Comparison of ENCODE assay signal across 14 cellular contexts in genomic region chr10:52966904-52967303, GRCh38.
DNase-seq lines count a peak whose midpoint lies in the region; ATAC-seq and TF ChIP-seq lines count a peak whose summit lies in the region.
"Had no signal": no experiment of that assay in that cellular context is flagged by ENCODE, and none has a peak within 500 bp of the region (broad histone marks: within the 10 kb centered on the region; RNA-seq: fewer than 3 reads in every experiment).

No MANE protein-coding gene starts in this region.

- TF ChIP-seq CTCF in GM23338 (conservative IDR thresholded peaks at IDR 0.05; ENCODE audit: low read depth in 2 of 2) (no peak), OCI-LY3 (IDR thresholded peaks at IDR 0.05; ENCODE audit: low read depth, low read length) (no peak), hepatocyte (IDR thresholded peaks at IDR 0.05; ENCODE audit: poor library complexity) (no peak)

- no peak overlapping the region for H3K4me3 Mint-ChIP-seq in GM23338
- H3K4me3 Mint-ChIP-seq: CD14-positive monocyte; CD8-positive, alpha-beta T cell had no signal

- H4K20me1 ChIP-seq in GM23338 (replicated peaks; ENCODE audit: insufficient read depth) (no peaks in the 10 kb centered on the region), OCI-LY3 (ENCODE audit: insufficient read depth, low read length) (no peaks in the 10 kb centered on the region), hepatocyte (ENCODE audit: insufficient read depth, poor library complexity, severe bottlenecking) (no peaks in the 10 kb centered on the region)

- H3K4me1 ChIP-seq in GM23338 (ENCODE audit: insufficient read depth) (peaks cover 36% of the 10 kb centered on the region), OCI-LY3 (ENCODE audit: low read length) (peaks cover 29% of the 10 kb centered on the region), iPS-18a (ENCODE audit: control insufficient read depth, low read depth, low read length) (peaks cover 31% of the 10 kb centered on the region), hepatocyte (ENCODE audit: insufficient read depth) (peaks cover 14% of the 10 kb centered on the region)
- H3K4me1 ChIP-seq: A549 had no signal

- peaks cover 44% of the 10 kb centered on the region for H3K36me3 Mint-ChIP-seq in GM23338 (ENCODE audit: low read depth)
- H3K36me3 Mint-ChIP-seq: CD14-positive monocyte; CD8-positive, alpha-beta T cell had no signal

- H3K79me2 ChIP-seq in GM23338 (replicated peaks; ENCODE audit: insufficient read depth): no peaks in the 10 kb centered on the region
- H3K79me2 ChIP-seq in OCI-LY3 (ENCODE audit: low read length): no peaks in the 10 kb centered on the region
- no peaks in the 10 kb centered on the region for H3K79me2 ChIP-seq in hepatocyte

- no peaks in the 10 kb centered on the region; the same call in 1 of the 2 replicates for H3F3A ChIP-seq in GM23338 (replicated peaks; ENCODE audit: low read depth)

- H3K4me1 Mint-ChIP-seq in GM23338: peaks cover 40% of the 10 kb centered on the region

- peaks cover 7% of the 10 kb centered on the region for H3K27me3 Mint-ChIP-seq in GM23338 (ENCODE audit: insufficient read depth, low read depth, poor library complexity)

- H3K9ac ChIP-seq in OCI-LY3 (ENCODE audit: low read length) (no peak overlapping the region), iPS-18a (ENCODE audit: low read length) (no peak overlapping the region)
- H3K9ac ChIP-seq: KMS-11 had no signal

- peaks cover 20% of the 10 kb centered on the region for H3K9me3 Mint-ChIP-seq in GM23338
- H3K9me3 Mint-ChIP-seq: CD14-positive monocyte had no signal

- H3K27ac ChIP-seq in GM23338 (ENCODE audit: low read depth) (peak overlapping the region; percentile 85), OCI-LY3 (ENCODE audit: low read length) (no peak overlapping the region), iPS-18a (ENCODE audit: low read length) (peak overlapping the region; percentile 10), hepatocyte (no peak overlapping the region)
- H3K27ac ChIP-seq: A549, KMS-11 had no signal

- DNase-seq in GM23338 (ENCODE audit: low spot score): no peak
- no peak for DNase-seq in hepatocyte (ENCODE audit: low spot score)
- DNase-seq in foreskin melanocyte: no peak
- no peak for DNase-seq in NCI-H345 treated with DMSO at 0.1 percent for 48 hours (lab: John Stamatoyannopoulos, UW; ENCODE audit: unreplicated experiment)
- DNase-seq: CD8-positive, alpha-beta T cell; DMS53; GF-D8 had no signal

- no peak for ATAC-seq in GM23338
- ATAC-seq in GM21526 (IDR thresholded peaks at IDR 0.05; ENCODE audit: low FRiP score, unreplicated experiment): no peak
- ATAC-seq: A549; CD8-positive, alpha-beta T cell; HepG2 had no signal

- H3K27me3 ChIP-seq in GM23338 (ENCODE audit: insufficient read depth) (no peaks in the 10 kb centered on the region), OCI-LY3 (ENCODE audit: low read depth, low read length) (no peaks in the 10 kb centered on the region), iPS-18a (ENCODE audit: control insufficient read depth, insufficient read depth, low read length) (no peaks in the 10 kb centered on the region), hepatocyte (no peaks in the 10 kb centered on the region)

- H3K9me2 ChIP-seq in GM23338 (ENCODE audit: insufficient read depth) (peaks cover 6% of the 10 kb centered on the region; the same call in 1 of the 2 replicates), hepatocyte (replicated peaks; ENCODE audit: insufficient read depth) (no peaks in the 10 kb centered on the region)

- H3K36me3 ChIP-seq in GM23338 (ENCODE audit: insufficient read depth): no peaks in the 10 kb centered on the region
- H3K36me3 ChIP-seq in OCI-LY3 (replicated peaks; ENCODE audit: low read depth, low read length): peaks cover 8% of the 10 kb centered on the region
- H3K36me3 ChIP-seq in iPS-18a (ENCODE audit: control insufficient read depth, low read depth, low read length): no peaks in the 10 kb centered on the region
- H3K36me3 ChIP-seq in hepatocyte (replicated peaks; ENCODE audit: insufficient read depth, low read depth): no peaks in the 10 kb centered on the region

- H3K9me3 ChIP-seq in OCI-LY3 (ENCODE audit: insufficient read depth, low read length) (no peaks in the 10 kb centered on the region), iPS-18a (ENCODE audit: control insufficient read depth, low read depth, low read length) (peaks cover 8% of the 10 kb centered on the region), hepatocyte (ENCODE audit: low read depth) (no peaks in the 10 kb centered on the region)
- H3K9me3 ChIP-seq: A549 had no signal

- WGBS in hepatocyte (ENCODE audit: low lambda C conversion rate, missing lambda C conversion rate): 95% methylated on average over 1 of the region's 1 CpG

- peak overlapping the region; percentile 94; the same call in 1 of the 2 replicates for H3K27ac Mint-ChIP-seq in GM23338
- H3K27ac Mint-ChIP-seq: CD14-positive monocyte; CD8-positive, alpha-beta T cell had no signal

- H3K4me2 ChIP-seq in GM23338: no peak overlapping the region
- H3K4me2 ChIP-seq in OCI-LY3 (ENCODE audit: low read length): 0 out of 2 replicates have a peak overlapping the region, but pooled peaks have one; percentile 73
- no peak overlapping the region for H3K4me2 ChIP-seq in hepatocyte
- H3K4me2 ChIP-seq: A549, KMS-11 had no signal

- H3K4me3 ChIP-seq in GM23338: no peak overlapping the region
- no peak overlapping the region for H3K4me3 ChIP-seq in OCI-LY3 (ENCODE audit: low read length)
- H3K4me3 ChIP-seq in iPS-18a (ENCODE audit: low read length): no peak overlapping the region
- H3K4me3 ChIP-seq in hepatocyte: no peak overlapping the region
- H3K4me3 ChIP-seq: A549 had no signal

- H2AFZ ChIP-seq in GM23338 (no peak overlapping the region), OCI-LY3 (ENCODE audit: low read depth, low read length) (no peak overlapping the region), hepatocyte (no peak overlapping the region)

TF ChIP-seq in GM23338, 12 proteins besides CTCF, POLR2A, EP300 and RAD21:
- TF ChIP-seq CREB1 (CRISPR knock-in tag; IDR thresholded peaks at IDR 0.05; ENCODE audit: low read depth) (no peak), JUNB (IDR thresholded peaks at IDR 0.05; ENCODE audit: unreplicated experiment) (no peak), NANOG (IDR thresholded peaks at IDR 0.05; ENCODE audit: borderline replicate concordance) (no peak), REST (IDR thresholded peaks at IDR 0.05; ENCODE audit: unreplicated experiment) (no peak), STAT1 (IDR thresholded peaks at IDR 0.05; ENCODE audit: unreplicated experiment) (no peak), POLR2AphosphoS5 (IDR thresholded peaks at IDR 0.05; ENCODE audit: low read depth) (no peak), EZH2phosphoT487 (IDR thresholded peaks at IDR 0.05; ENCODE audit: unreplicated experiment) (no peak), ZNF331 (CRISPR knock-in tag; IDR thresholded peaks at IDR 0.05; ENCODE audit: low read depth) (no peak), EZH2 (IDR thresholded peaks at IDR 0.05; ENCODE audit: low read depth, unreplicated experiment) (no peak)

Comparison
In these comparisons a context has a peak if more than half of its experiments do, and no peak if none do; other contexts are left out.
1. H3K27ac ChIP-seq: peak in GM23338 (single experiment) and iPS-18a (single experiment); none in OCI-LY3 (single experiment) and hepatocyte (single experiment).